ENCODE assay signal across 19 cellular contexts in the genomic region with DNA sequence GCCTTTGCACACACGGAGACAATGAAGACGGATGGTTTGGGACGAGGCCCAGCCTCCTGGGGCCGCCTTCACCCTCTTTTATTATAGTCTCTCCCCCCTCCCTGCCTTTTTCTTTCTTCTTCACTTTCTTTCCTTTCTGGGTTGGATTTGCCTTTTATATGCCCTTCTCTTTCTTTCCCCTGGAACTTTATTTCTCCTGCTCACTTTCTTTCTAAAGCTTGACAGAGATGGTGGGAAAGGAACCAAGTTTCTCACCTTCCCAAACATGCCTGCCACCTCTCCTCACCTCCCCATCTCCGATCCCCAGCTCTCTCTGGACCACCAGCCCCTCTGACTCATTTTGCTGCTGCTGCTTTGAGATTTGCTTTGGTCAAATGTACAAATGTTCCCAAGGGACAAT. TPM values are rescaled to one million over a fixed set of nuclear protein-coding genes. Genes with fewer than 3 reads are reported as not detected.
A peak's percentile ranks its signal among the peaks of the same experiment; 100 is the strongest.
DNase-seq lines count a peak whose midpoint lies in the region; ATAC-seq and TF ChIP-seq lines count a peak whose summit lies in the region.
"Had no signal": no experiment of that assay in that cellular context is flagged by ENCODE, and none has a peak within 500 bp of the region (broad histone marks: within the 10 kb centered on the region; RNA-seq: fewer than 3 reads in every experiment).

No MANE protein-coding gene starts in this region.

- H3K79me2 ChIP-seq in GM23338 (replicated peaks; ENCODE audit: insufficient read depth) (no peaks in the 10 kb centered on the region), osteoblast (ENCODE audit: insufficient read depth, low read length) (no peaks in the 10 kb centered on the region)

- no peaks in the 10 kb centered on the region for H3K9me2 ChIP-seq in GM23338 (ENCODE audit: insufficient read depth)

- H3F3A ChIP-seq in GM23338 (replicated peaks; ENCODE audit: low read depth) = peaks cover 32% of the 10 kb centered on the region

- TF ChIP-seq CTCF in GM23338 (conservative IDR thresholded peaks at IDR 0.05; ENCODE audit: low read depth in 2 of 2) (no peak), endodermal cell (conservative IDR thresholded peaks at IDR 0.05) (no peak), osteoblast (IDR thresholded peaks at IDR 0.05; ENCODE audit: extremely low read depth, low read depth, low read length) (no peak), GM10266 (IDR thresholded peaks at IDR 0.05; ENCODE audit: control insufficient read depth, insufficient read depth, low read depth, missing control alignments) (no peak)

- peaks cover 81% of the 10 kb centered on the region for H3K27me3 Mint-ChIP-seq in GM23338 (ENCODE audit: insufficient read depth, low read depth, poor library complexity)
- H3K27me3 Mint-ChIP-seq in endodermal cell (ENCODE audit: insufficient read depth) = peaks cover 55% of the 10 kb centered on the region
- peaks cover 97% of the 10 kb centered on the region for H3K27me3 Mint-ChIP-seq in stimulated activated naive CD8-positive, alpha-beta T cell treated with anti-CD3 and anti-CD28 coated beads, Interleukin-15, amount 100 ng/mL, for 72 hours

- H3K9ac ChIP-seq in endodermal cell (ENCODE audit: extremely low read depth, low read length, poor library complexity, severe bottlenecking) = no peak overlapping the region
- H3K9ac ChIP-seq: BLaER1 had no signal

- no peak for ATAC-seq in GM23338
- no peak for ATAC-seq in stimulated activated naive CD8-positive, alpha-beta T cell treated with anti-CD3 and anti-CD28 coated beads, Interleukin-15, amount 100 ng/mL, for 72 hours
- ATAC-seq: GM12878 had no signal

- H3K4me2 ChIP-seq in GM23338 = peak overlapping the region; percentile 78
- no peak overlapping the region for H3K4me2 ChIP-seq in osteoblast (ENCODE audit: insufficient read depth, low read length)
- H3K4me2 ChIP-seq: BLaER1 had no signal

- no peak overlapping the region for H3K4me3 Mint-ChIP-seq in GM23338
- H3K4me3 Mint-ChIP-seq in endodermal cell = no peak overlapping the region
- H3K4me3 Mint-ChIP-seq in stimulated activated naive CD8-positive, alpha-beta T cell treated with anti-CD3 and anti-CD28 coated beads, Interleukin-15, amount 100 ng/mL, for 72 hours = no peak overlapping the region

- H3K9me3 Mint-ChIP-seq in GM23338 = peaks cover 3% of the 10 kb centered on the region; the same call in 1 of the 3 replicates
- no peaks in the 10 kb centered on the region for H3K9me3 Mint-ChIP-seq in endodermal cell
- no peaks in the 10 kb centered on the region for H3K9me3 Mint-ChIP-seq in stimulated activated naive CD8-positive, alpha-beta T cell treated with anti-CD3 and anti-CD28 coated beads, Interleukin-15, amount 100 ng/mL, for 72 hours

- no peak for DNase-seq in GM23338 (ENCODE audit: low spot score)
- peak; percentile 41 for DNase-seq in endodermal cell
- DNase-seq in islet precursor cell = peak; percentile 21
- peak; percentile 72 for DNase-seq in osteoblast (ENCODE audit: insufficient read length, low spot score, missing footprints)
- no peak for DNase-seq in NCI-H2171 (lab: John Stamatoyannopoulos, UW)
- DNase-seq in stimulated activated naive CD8-positive, alpha-beta T cell treated with anti-CD3 and anti-CD28 coated beads, Interleukin-15, amount 100 ng/mL, for 72 hours = no peak
- no peak for DNase-seq in GM10266 (ENCODE audit: extremely low spot score)
- DNase-seq: 8988T; CD4-positive, alpha-beta memory T cell; DMS79 treated with DMSO at 0.1 percent for 48 hours; GF-D8; GOT3; H9 had no signal

- H4K20me1 ChIP-seq in GM23338 (replicated peaks; ENCODE audit: insufficient read depth) = peaks cover 5% of the 10 kb centered on the region
- peaks cover 10% of the 10 kb centered on the region for H4K20me1 ChIP-seq in osteoblast (ENCODE audit: insufficient read depth, low read length)

- H3K27ac ChIP-seq in GM23338 (ENCODE audit: low read depth) = no peak overlapping the region
- H3K27ac ChIP-seq in endodermal cell (ENCODE audit: low read depth, low read length) = no peak overlapping the region
- H3K27ac ChIP-seq in osteoblast (ENCODE audit: low read depth, low read length) = no peak overlapping the region
- H3K27ac ChIP-seq: BLaER1 had no signal

- whole genome bisulfite sequencing in endodermal cell (ENCODE audit: insufficient coverage in 1 of 2, insufficient read length in 1 of 2), 2 experiments = 55 to 69% methylated on average over 3 to 5 of the region's 5 CpGs

- H3K4me1 Mint-ChIP-seq in GM23338 = peaks cover 78% of the 10 kb centered on the region
- H3K4me1 Mint-ChIP-seq in endodermal cell = peaks cover 80% of the 10 kb centered on the region
- peaks cover 61% of the 10 kb centered on the region for H3K4me1 Mint-ChIP-seq in stimulated activated naive CD8-positive, alpha-beta T cell treated with anti-CD3 and anti-CD28 coated beads, Interleukin-15, amount 100 ng/mL, for 72 hours

- H3K36me3 ChIP-seq in GM23338 (ENCODE audit: insufficient read depth) (no peaks in the 10 kb centered on the region), endodermal cell (ENCODE audit: control insufficient read depth, insufficient read depth, low read length) (peaks cover 71% of the 10 kb centered on the region), osteoblast (ENCODE audit: insufficient read depth, low read length) (no peaks in the 10 kb centered on the region)
- H3K36me3 ChIP-seq: BLaER1 had no signal

- no peak overlapping the region for H3K27ac Mint-ChIP-seq in GM23338
- peak overlapping the region; percentile 20 for H3K27ac Mint-ChIP-seq in endodermal cell
- no peak overlapping the region for H3K27ac Mint-ChIP-seq in stimulated activated naive CD8-positive, alpha-beta T cell treated with anti-CD3 and anti-CD28 coated beads, Interleukin-15, amount 100 ng/mL, for 72 hours
- H3K27ac Mint-ChIP-seq: CD14-positive monocyte, H9 had no signal

- H3K9me3 ChIP-seq in endodermal cell (ENCODE audit: control insufficient read depth, low read length) (no peaks in the 10 kb centered on the region), osteoblast (ENCODE audit: low read depth, low read length) (no peaks in the 10 kb centered on the region)

- H3K27me3 ChIP-seq in GM23338 (ENCODE audit: insufficient read depth) (peaks cover 86% of the 10 kb centered on the region), endodermal cell (ENCODE audit: control insufficient read depth, insufficient read depth, low read length, poor library complexity, severe bottlenecking) (peaks cover 50% of the 10 kb centered on the region), osteoblast (ENCODE audit: insufficient read depth, low read length) (peaks cover 99% of the 10 kb centered on the region)

- peaks cover 77% of the 10 kb centered on the region for H3K4me1 ChIP-seq in GM23338 (ENCODE audit: insufficient read depth)
- peaks cover 28% of the 10 kb centered on the region for H3K4me1 ChIP-seq in endodermal cell (ENCODE audit: control insufficient read depth, insufficient read depth, low read length)
- H3K4me1 ChIP-seq in osteoblast (ENCODE audit: insufficient read depth, low read length) = no peaks in the 10 kb centered on the region

- H3K4me3 ChIP-seq in GM23338 (0 out of 2 replicates have a peak overlapping the region, but pooled peaks have one; percentile 18), endodermal cell (ENCODE audit: low read length) (no peak overlapping the region), osteoblast (ENCODE audit: insufficient read depth, low read length) (no peak overlapping the region)
- H3K4me3 ChIP-seq: BLaER1, GM12878 had no signal

- no peak overlapping the region for H2AFZ ChIP-seq in GM23338
- H2AFZ ChIP-seq in osteoblast (ENCODE audit: low read length) = no peak overlapping the region

- H3K36me3 Mint-ChIP-seq in GM23338 (ENCODE audit: low read depth) (no peaks in the 10 kb centered on the region), endodermal cell (ENCODE audit: low read depth) (peaks cover 50% of the 10 kb centered on the region)
- H3K36me3 Mint-ChIP-seq: CD4-positive, alpha-beta memory T cell had no signal

TF ChIP-seq in GM23338, 12 proteins besides CTCF, POLR2A, EP300 and RAD21:
- peak; percentile 62 for TF ChIP-seq EZH2 (IDR thresholded peaks at IDR 0.05; ENCODE audit: low read depth, unreplicated experiment)
- no peak for TF ChIP-seq EZH2phosphoT487 (IDR thresholded peaks at IDR 0.05; ENCODE audit: unreplicated experiment)

RNA-seq across cellular contexts. Expression of a gene that starts 6.8 kb away (rescaled TPM):
- 0.52 and 0.58 TPM in 2 replicates for total RNA-seq in GM23338 (2014; rRNA removed; shearing (Covaris generic))
- 0.74 and 1.1 TPM in 2 replicates for polyA plus RNA-seq in GM23338 (2016; fragmentation: Nextera tagmentation; extraction: Ambion mirVana)
- total RNA-seq in endodermal cell (100 to 1,000 TPM in 1 of 2 donors, 10 to 100 TPM in 1; 85.9 to 259 TPM), osteoblast (not detected in 2 replicates)
- polyA plus RNA-seq in endodermal cell (2013, experiment 1 of 2) = 9.7 TPM
- polyA plus RNA-seq in endodermal cell (2013, experiment 2 of 2) = 17.6 TPM
- total RNA-seq: A673; CD4-positive, alpha-beta memory T cell; GM12878; HT-29 had no signal
- polyA plus RNA-seq: AG04450; CD14-positive monocyte; CD4-positive, alpha-beta memory T cell; GM12878 had no signal

RNA-seq across cellular contexts. Expression of a gene that starts 18.3 kb away (rescaled TPM):
- 40.2 and 53.7 TPM in 2 replicates for total RNA-seq in GM23338 (2014; rRNA removed; shearing (Covaris generic))
- polyA plus RNA-seq in GM23338 (2016; fragmentation: Nextera tagmentation; extraction: Ambion mirVana) = 64.1 and 71.2 TPM in 2 replicates
- total RNA-seq in endodermal cell = 10 to 100 TPM; 90.7 TPM
- 37.6 TPM for polyA plus RNA-seq in endodermal cell (2013, experiment 1 of 2)
- polyA plus RNA-seq in endodermal cell (2013, experiment 2 of 2) = 34.2 TPM
- 22.4 and 24.2 TPM in 2 replicates for total RNA-seq in osteoblast

Comparison
In these comparisons a context has a peak if more than half of its experiments do, and no peak if none do; other contexts are left out.
1. DNase-seq: peak in endodermal cell (single experiment), islet precursor cell (single experiment) and osteoblast (single experiment); none in GM23338 (single experiment), NCI-H2171 (single experiment), stimulated activated naive CD8-positive, alpha-beta T cell treated with anti-CD3 and anti-CD28 coated beads, Interleukin-15, amount 100 ng/mL, for 72 hours (0 of 2) and GM10266 (single experiment).
2. RNA of a gene that starts 6.8 kb away (total RNA-seq): 85.9 to 259 TPM in endodermal cell; 0.52 to 0.58 TPM in GM23338 and not detected in osteoblast; every median in the first group is over 10 times any median in the second.